ENCODE assay signal across 12 cellular contexts in genomic region chr6:106525885-106526280, GRCh38.
A peak's percentile ranks its signal among the peaks of the same experiment; 100 is the strongest.
DNase-seq lines count a peak whose midpoint lies in the region; ATAC-seq and TF ChIP-seq lines count a peak whose summit lies in the region.
"Had no signal": no experiment of that assay in that cellular context is flagged by ENCODE, and none has a peak within 500 bp of the region (broad histone marks: within the 10 kb centered on the region; RNA-seq: fewer than 3 reads in every experiment).

No MANE protein-coding gene starts in this region.

- H3K27me3 ChIP-seq in CD8-positive, alpha-beta T cell (ENCODE audit: insufficient read depth, low read length): no peaks in the 10 kb centered on the region
- no peaks in the 10 kb centered on the region for H3K27me3 ChIP-seq in mesenchymal stem cell (ENCODE audit: control insufficient read depth in 1 of 2, insufficient read depth in 1 of 2, low read length in 2 of 2)
- H3K27me3 ChIP-seq: cardiac muscle cell had no signal

- no peak overlapping the region for H2BK12ac ChIP-seq in mesenchymal stem cell (ENCODE audit: low read length in 2 of 2)

- H3K9ac ChIP-seq in mesenchymal stem cell (ENCODE audit: low read length): peak overlapping the region; percentile 66
- H3K9ac ChIP-seq: GM23248 had no signal

- H3K4me2 ChIP-seq in mesenchymal stem cell (ENCODE audit: low read length, poor library complexity, severe bottlenecking): no peak overlapping the region

- no peak overlapping the region for H4K8ac ChIP-seq in mesenchymal stem cell (ENCODE audit: low read length)

- no peak for TF ChIP-seq CTCF in CD8-positive, alpha-beta T cell (IDR thresholded peaks at IDR 0.05)
- no peak for TF ChIP-seq CTCF in activated CD8-positive, alpha-beta T cell treated with anti-CD3 and anti-CD28 coated beads for 36 hours (IDR thresholded peaks at IDR 0.05)

- peaks cover 64% of the 10 kb centered on the region for H3K4me1 Mint-ChIP-seq in CD8-positive, alpha-beta T cell (ENCODE audit: low read depth)
- H3K4me1 Mint-ChIP-seq in IgD-negative memory B cell: peaks cover 20 to 37% (median 29%) of the 10 kb centered on the region in 3 donors
- peaks cover 74% of the 10 kb centered on the region for H3K4me1 Mint-ChIP-seq in activated CD8-positive, alpha-beta T cell treated with anti-CD3 and anti-CD28 coated beads for 36 hours (ENCODE audit: low read depth)

- H3K4ac ChIP-seq in mesenchymal stem cell (ENCODE audit: low read depth in 1 of 2, low read length in 2 of 2): no peak overlapping the region

- H2BK15ac ChIP-seq in mesenchymal stem cell (ENCODE audit: low read depth, poor library complexity, severe bottlenecking): no peak overlapping the region

- ATAC-seq in CD8-positive, alpha-beta T cell: no peak
- ATAC-seq in activated CD8-positive, alpha-beta T cell treated with anti-CD3 and anti-CD28 coated beads for 36 hours: no peak
- no peak for ATAC-seq in HG02610 (IDR thresholded peaks at IDR 0.05; ENCODE audit: unreplicated experiment)
- ATAC-seq: psoas muscle had no signal

- peaks cover 19% of the 10 kb centered on the region for H3K36me3 ChIP-seq in CD8-positive, alpha-beta T cell (ENCODE audit: insufficient read depth, low read length)
- H3K36me3 ChIP-seq in mesenchymal stem cell (ENCODE audit: control insufficient read depth in 1 of 2, insufficient read depth in 2 of 2, low read depth in 1 of 2, low read length in 2 of 2): peaks cover 0 to 20% of the 10 kb centered on the region in 2 experiments
- H3K36me3 ChIP-seq: cardiac muscle cell had no signal

- H3K79me1 ChIP-seq in mesenchymal stem cell (replicated peaks; ENCODE audit: low read length, poor library complexity, severe bottlenecking): no peaks in the 10 kb centered on the region

- H2BK5ac ChIP-seq in mesenchymal stem cell (ENCODE audit: low read depth, low read length, poor library complexity, severe bottlenecking): no peak overlapping the region

- no peak overlapping the region for H3K23ac ChIP-seq in mesenchymal stem cell (ENCODE audit: low read length in 2 of 2)

- H3K4me3 Mint-ChIP-seq in CD8-positive, alpha-beta T cell: peak overlapping the region; percentile 86
- H3K4me3 Mint-ChIP-seq in IgD-negative memory B cell: peak overlapping the region in 3 of 4 donors; percentile 24 to 97 (median 91)
- H3K4me3 Mint-ChIP-seq in activated CD8-positive, alpha-beta T cell treated with anti-CD3 and anti-CD28 coated beads for 36 hours: peak overlapping the region; percentile 77

- H3K4me1 ChIP-seq in CD8-positive, alpha-beta T cell (ENCODE audit: insufficient read depth, low read length): peaks cover 19% of the 10 kb centered on the region
- H3K4me1 ChIP-seq in mesenchymal stem cell (ENCODE audit: control insufficient read depth, insufficient read depth, low read depth, low read length): peaks cover 2% of the 10 kb centered on the region
- H3K4me1 ChIP-seq: psoas muscle had no signal

- POLR2A ChIA-PET in CD8-positive, alpha-beta T cell (lab: Charles Lee): interaction anchor here (0.8 to 8.7 kb wide), 4 partner anchors 8 to 39 kb away, joined by 3 to 135 read pairs (median 6); no protein-coding TSS in a partner anchor
- POLR2A ChIA-PET in activated CD8-positive, alpha-beta T cell treated with anti-CD3 and anti-CD28 coated beads for 36 hours (lab: Charles Lee): interaction anchor here (1.0 to 3.3 kb wide), 4 partner anchors 9 to 20 kb away, joined by 3 to 13 read pairs (median 7); no protein-coding TSS in a partner anchor

- H2BK120ac ChIP-seq in mesenchymal stem cell (ENCODE audit: low read depth, low read length): no peak overlapping the region

- H4K91ac ChIP-seq in mesenchymal stem cell (ENCODE audit: low read length): no peak overlapping the region

- no peak overlapping the region for H2AFZ ChIP-seq in mesenchymal stem cell (ENCODE audit: low read depth, low read length)

- CTCF ChIA-PET in CD8-positive, alpha-beta T cell (lab: Charles Lee): interaction anchor here (9.0 kb wide), 1 partner anchor 14 kb away, joined by 104 read pairs; no protein-coding TSS in a partner anchor
- CTCF ChIA-PET in activated CD8-positive, alpha-beta T cell treated with anti-CD3 and anti-CD28 coated beads for 36 hours (lab: Charles Lee): interaction anchor here (0.8 to 9.0 kb wide), 4 partner anchors 14 to 41 kb away, joined by 3 to 80 read pairs (median 3); no protein-coding TSS in a partner anchor

- H3K27ac ChIP-seq in CD8-positive, alpha-beta T cell (ENCODE audit: low read depth, low read length): peak overlapping the region; percentile 43
- no peak overlapping the region for H3K27ac ChIP-seq in mesenchymal stem cell (ENCODE audit: low read length, poor library complexity, severe bottlenecking)
- H3K27ac ChIP-seq: cardiac muscle cell, GM23248, psoas muscle had no signal

- H2AK5ac ChIP-seq in mesenchymal stem cell (ENCODE audit: low read length, severe bottlenecking): no peak overlapping the region

- H3K18ac ChIP-seq in mesenchymal stem cell (ENCODE audit: low read depth in 1 of 2, low read length in 2 of 2): no peak overlapping the region

- DNase-seq in CD8-positive, alpha-beta T cell: no peak
- no peak for DNase-seq in activated CD8-positive, alpha-beta T cell treated with anti-CD3 and anti-CD28 coated beads for 36 hours
- DNase-seq in mesenchymal stem cell (no peak), NOMO-1 treated with DMSO at 0.1 percent for 48 hours (lab: John Stamatoyannopoulos, UW; ENCODE audit: unreplicated experiment) (no peak), mesenteric fat pad (ENCODE audit: low spot score) (no peak)
- DNase-seq: GM23248; NCI-H1930; psoas muscle; stimulated activated CD4-positive, alpha-beta T cell treated with anti-CD3 and anti-CD28 coated beads, Interleukin-2, amount 100 ng/mL, for 48 hours had no signal

- intact Hi-C loops in CD8-positive, alpha-beta T cell (cut with DNase I, micrococcal nuclease): loop anchor here (1.0 to 10.0 kb wide), 6 partner anchors 12 to 1299 kb away; partner anchors contain the start of genes PREP (in 1 of the 2) and SCML4 (in 1 of the 2)
- intact Hi-C loops in activated CD8-positive, alpha-beta T cell treated with anti-CD3 and anti-CD28 coated beads for 36 hours (cut with micrococcal nuclease): no loop called here

- no peak overlapping the region for H3K4me3 ChIP-seq in CD8-positive, alpha-beta T cell (ENCODE audit: low read depth, low read length)
- H3K4me3 ChIP-seq in mesenchymal stem cell (ENCODE audit: insufficient read depth in 1 of 2, low read depth in 1 of 2, low read length in 2 of 2): no peak overlapping the region
- H3K4me3 ChIP-seq: cardiac muscle cell, GM23248 had no signal

- no peaks in the 10 kb centered on the region for H3K27me3 Mint-ChIP-seq in CD8-positive, alpha-beta T cell (ENCODE audit: low read depth)
- H3K27me3 Mint-ChIP-seq in IgD-negative memory B cell: no peaks in the 10 kb centered on the region
- H3K27me3 Mint-ChIP-seq in activated CD8-positive, alpha-beta T cell treated with anti-CD3 and anti-CD28 coated beads for 36 hours: no peaks in the 10 kb centered on the region

- H3K27ac Mint-ChIP-seq in CD8-positive, alpha-beta T cell: peak overlapping the region; percentile 77
- H3K27ac Mint-ChIP-seq in IgD-negative memory B cell: peak overlapping the region; percentile 66 to 89 (median 88)
- H3K27ac Mint-ChIP-seq in activated CD8-positive, alpha-beta T cell treated with anti-CD3 and anti-CD28 coated beads for 36 hours: peak overlapping the region; percentile 90

- WGBS in mesenchymal stem cell: 95% methylated on average over 1 of the region's 1 CpG

- H3K14ac ChIP-seq in mesenchymal stem cell (ENCODE audit: low read length in 2 of 2): no peak overlapping the region

- H3K36me3 Mint-ChIP-seq in CD8-positive, alpha-beta T cell: peaks cover 59% of the 10 kb centered on the region
- peaks cover 15% of the 10 kb centered on the region for H3K36me3 Mint-ChIP-seq in IgD-negative memory B cell
- peaks cover 38% of the 10 kb centered on the region for H3K36me3 Mint-ChIP-seq in activated CD8-positive, alpha-beta T cell treated with anti-CD3 and anti-CD28 coated beads for 36 hours (ENCODE audit: low read depth)

- H3K9me3 ChIP-seq in CD8-positive, alpha-beta T cell (ENCODE audit: low read length): no peaks in the 10 kb centered on the region
- H3K9me3 ChIP-seq in mesenchymal stem cell (ENCODE audit: control insufficient read depth, low read length): no peaks in the 10 kb centered on the region
- H3K9me3 ChIP-seq: psoas muscle had no signal

- no peaks in the 10 kb centered on the region for H3K9me3 Mint-ChIP-seq in CD8-positive, alpha-beta T cell
- no peaks in the 10 kb centered on the region for H3K9me3 Mint-ChIP-seq in IgD-negative memory B cell
- H3K9me3 Mint-ChIP-seq in activated CD8-positive, alpha-beta T cell treated with anti-CD3 and anti-CD28 coated beads for 36 hours: no peaks in the 10 kb centered on the region
